Comparison of ENCODE assay signal across 8 cellular contexts in genomic region chr22:41544671-41545476, GRCh38. TPM values are rescaled to one million over a fixed set of nuclear protein-coding genes. Genes with fewer than 3 reads are reported as not detected.
DNase-seq lines count a peak whose midpoint lies in the region; ATAC-seq, FAIRE-seq and TF ChIP-seq lines count a peak whose summit lies in the region.

No MANE protein-coding gene starts in this region.

- ATAC-seq in HCT116, result no peak
- no peak; the same call in 2 of the 3 replicates for ATAC-seq in GM12878

- TF ChIP-seq POLR2A in HCT116 (IDR thresholded peaks at IDR 0.05; ENCODE audit: borderline replicate concordance, extremely low read depth, insufficient read depth, insufficient read length) (no peak), GM12878 (IDR thresholded peaks at IDR 0.05; ENCODE audit: low read depth, low read length) (no peak)

- WGBS in GM12878 (ENCODE audit: insufficient coverage, insufficient replicate concordance, low lambda C conversion rate, missing lambda C conversion rate), result 11% methylated on average over 21 of the region's 21 CpGs

- intact Hi-C loops in HCT116 (cut with micrococcal nuclease) (no loop called here), GM12878 (cut with micrococcal nuclease; ENCODE audit: unreplicated experiment) (loop anchor here (5.0 kb wide), 1 partner anchor 52 kb away; no protein-coding TSS in a partner anchor)

- TF ChIP-seq CTCF in BJ (IDR thresholded peaks at IDR 0.05; ENCODE audit: insufficient read depth, low read depth, low read length), result no peak
- no peak for TF ChIP-seq CTCF in HCT116 (IDR thresholded peaks at IDR 0.05 in 2 of 3, conservative IDR thresholded peaks at IDR 0.05 in 1 of 3; ENCODE audit: borderline replicate concordance in 1 of 3, insufficient read depth in 1 of 3, low read depth in 2 of 3, low read length in 2 of 3)
- no peak for TF ChIP-seq CTCF in GM12878 (IDR thresholded peaks at IDR 0.05 in 2 of 3, conservative IDR thresholded peaks at IDR 0.05 in 1 of 3; ENCODE audit: control insufficient read depth in 2 of 3, extremely low read depth in 1 of 3, insufficient read depth in 1 of 3, low read depth in 3 of 3, low read length in 3 of 3)

- peak overlapping the region; percentile 100 for H3K9ac ChIP-seq in HCT116 (ENCODE audit: low read length)
- no peak overlapping the region for H3K9ac ChIP-seq in GM12878 (ENCODE audit: control insufficient read depth, insufficient read depth, low read length)
- peak overlapping the region; percentile 45 for H3K9ac ChIP-seq in muscle layer of colon (ENCODE audit: low read length)

- peaks cover 45% of the 10 kb centered on the region for H3K79me2 ChIP-seq in HCT116 (ENCODE audit: insufficient read depth, low read length)
- H3K79me2 ChIP-seq in GM12878 (ENCODE audit: control insufficient read depth, insufficient read depth, low read length), result peaks cover 35% of the 10 kb centered on the region

- BruUV-seq in HCT116 (replicated peaks; lab: Mats Ljungman, UMichigan), result no TSS peak
- BruUV-seq in GM12878 (replicated peaks; lab: Mats Ljungman, UMichigan), result no TSS peak

- no peak for TF ChIP-seq EP300 in GM12878 (IDR thresholded peaks at IDR 0.05; ENCODE audit: borderline replicate concordance in 1 of 2, control insufficient read depth in 1 of 2, low read depth in 2 of 2, low read length in 2 of 2)

- no peaks in the 10 kb centered on the region for H3K9me2 ChIP-seq in HCT116 (ENCODE audit: insufficient read depth)

- RAD21 ChIA-PET in HCT116 (lab: Charles Lee; ENCODE audit: low non-redundant PET in 1 of 2, low total read pairs in 2 of 2, uncharacterized antibody in 2 of 2, unreplicated experiment in 2 of 2), result no interaction called here
- RAD21 ChIA-PET in GM12878 (lab: Charles Lee; ENCODE audit: unreplicated experiment), result interaction anchor here (1.1 to 1.3 kb wide), 2 partner anchors 72 to 164 kb away, joined by 3 read pairs; partner anchors contain the start of gene TEF

- POLR2A ChIA-PET in BJ (lab: Charles Lee) (no interaction called here), HCT116 (lab: Charles Lee) (interaction anchor here (1.3 to 1.7 kb wide), 2 partner anchors 9 to 45 kb away, joined by 6 to 7 read pairs; partner anchors contain the start of gene PMM1), GM12878 (lab: Charles Lee) (interaction anchor here (1.4 kb wide), 1 partner anchor 143 kb away, joined by 3 read pairs; no protein-coding TSS in a partner anchor)

- H2AFZ ChIP-seq in HCT116 (ENCODE audit: low read depth, low read length, poor library complexity, severe bottlenecking), result peak overlapping the region; percentile 77
- peak overlapping the region; percentile 45 for H2AFZ ChIP-seq in GM12878 (ENCODE audit: control insufficient read depth, low read depth, low read length)

- H4K20me1 ChIP-seq in HCT116 (ENCODE audit: insufficient read depth) (peaks cover 6% of the 10 kb centered on the region; the same call in 1 of the 2 replicates), GM12878 (ENCODE audit: control insufficient read depth, insufficient read depth) (no peaks in the 10 kb centered on the region)

- H3K27me3 ChIP-seq in BJ (ENCODE audit: control insufficient read depth, insufficient read depth, low read length), result no peaks in the 10 kb centered on the region
- no peaks in the 10 kb centered on the region for H3K27me3 ChIP-seq in HCT116 (ENCODE audit: insufficient read depth, low read length)
- no peaks in the 10 kb centered on the region for H3K27me3 ChIP-seq in GM12878 (replicated peaks in 1 of 2; ENCODE audit: control insufficient read depth in 2 of 2, insufficient read depth in 2 of 2, low read length in 1 of 2)
- H3K27me3 ChIP-seq in muscle layer of colon (ENCODE audit: control insufficient read depth in 1 of 2, insufficient read depth in 2 of 2, low read length in 2 of 2), result no peaks in the 10 kb centered on the region

- peak; percentile 49 for FAIRE-seq in GM12878 (lab: Jason Lieb, UNC)

- peaks cover 15 to 25% of the 10 kb centered on the region in 2 experiments for H3K4me1 ChIP-seq in HCT116 (ENCODE audit: control insufficient read depth in 1 of 2, insufficient read depth in 2 of 2, low read length in 2 of 2)
- no peaks in the 10 kb centered on the region for H3K4me1 ChIP-seq in GM12878 (ENCODE audit: control insufficient read depth, insufficient read depth, low read length)
- H3K4me1 ChIP-seq in muscle layer of colon (ENCODE audit: insufficient read depth, low read length), result peaks cover 25% of the 10 kb centered on the region

- in situ Hi-C loops in GM12878 (cut with MboI), result no loop called here

- DNase-seq in BJ (ENCODE audit: low read depth) (no peak), HCT116 (ENCODE audit: low read depth, low spot score) (no peak), GM12878 (ENCODE audit: low read depth, low spot score) (no peak), medulla oblongata (ENCODE audit: extremely low spot score) (no peak), hypothalamus (lab: John Stamatoyannopoulos, UW) (no peak), amniotic stem cell (lab: John Stamatoyannopoulos, UW) (no peak), GDM1 (lab: John Stamatoyannopoulos, UW) (no peak)

- CTCF ChIA-PET in BJ (lab: Yijun Ruan, JAX) (interaction anchor here (1.1 to 7.1 kb wide), 3 partner anchors 23 to 53 kb away, joined by 5 to 55 read pairs (median 13); partner anchors contain the start of gene PMM1), HCT116 (lab: Charles Lee) (interaction anchor here (0.9 kb wide), 1 partner anchor 52 kb away, joined by 3 read pairs; no protein-coding TSS in a partner anchor), GM12878 (lab: Yijun Ruan, JAX) (interaction anchor here (0.8 to 4.0 kb wide), 5 partner anchors 12 to 142 kb away, joined by 3 to 29 read pairs (median 6); partner anchors contain the start of gene PMM1)

- TF ChIP-seq RAD21 in HCT116 (IDR thresholded peaks at IDR 0.05; ENCODE audit: low read depth) (no peak), GM12878 (IDR thresholded peaks at IDR 0.05; ENCODE audit: insufficient read depth, low read depth, low read length) (no peak)

- SMC1A ChIA-PET in GM12878 (lab: Charles Lee; ENCODE audit: uncharacterized antibody, unreplicated experiment), result interaction anchor here (1.0 to 1.3 kb wide), 2 partner anchors 9 to 74 kb away, joined by 3 to 5 read pairs; no protein-coding TSS in a partner anchor

- peak overlapping the region; percentile 94 for H3K4me2 ChIP-seq in HCT116 (ENCODE audit: low read length)
- H3K4me2 ChIP-seq in GM12878 (ENCODE audit: control insufficient read depth, insufficient read depth), result peak overlapping the region; percentile 51

- H3K36me3 ChIP-seq in BJ (ENCODE audit: control insufficient read depth, insufficient read depth, low read length) (peaks cover 2% of the 10 kb centered on the region; the same call in 1 of the 2 replicates), HCT116 (ENCODE audit: control insufficient read depth in 1 of 2, insufficient read depth in 2 of 2, low read length in 2 of 2) (peaks cover 4 to 13% of the 10 kb centered on the region in 2 experiments; a peak in 2 of 4 replicates), GM12878 (ENCODE audit: control insufficient read depth in 2 of 2, insufficient read depth in 2 of 2, low read length in 1 of 2) (peaks cover 3 to 5% of the 10 kb centered on the region in 2 experiments), muscle layer of colon (ENCODE audit: insufficient read depth, low read length) (no peaks in the 10 kb centered on the region)

- H3K27ac ChIP-seq in HCT116 (ENCODE audit: low read depth, low read length) (no peak overlapping the region; the same call in 1 of the 2 replicates), GM12878 (ENCODE audit: control insufficient read depth, insufficient read depth) (no peak overlapping the region), muscle layer of colon (ENCODE audit: low read depth, low read length) (peak overlapping the region; percentile 63)

- H3K4me3 ChIP-seq in BJ (ENCODE audit: low read depth, low read length) (peak overlapping the region; percentile 90), HCT116 (replicated peaks in 1 of 2; ENCODE audit: low read depth in 1 of 2, low read length in 2 of 2) (peak overlapping the region; percentile 92 to 99), GM12878 (peak overlapping the region; percentile 64), muscle layer of colon (ENCODE audit: low read depth in 1 of 2, low read length in 2 of 2) (peak overlapping the region; percentile 7 to 51)

- H3K9me3 ChIP-seq in HCT116 (ENCODE audit: control insufficient read depth in 1 of 2, insufficient read depth in 1 of 2, low read depth in 1 of 2, low read length in 2 of 2), result no peaks in the 10 kb centered on the region
- no peaks in the 10 kb centered on the region for H3K9me3 ChIP-seq in GM12878 (replicated peaks; ENCODE audit: control insufficient read depth, insufficient read depth, low read length)
- H3K9me3 ChIP-seq in muscle layer of colon (ENCODE audit: low read length), result no peaks in the 10 kb centered on the region

RNA-seq across cellular contexts. Expression of gene POLR3H, which starts 0.6 kb away (rescaled TPM):
- 39.4 and 52.5 TPM in 2 replicates for polyA plus RNA-seq in BJ (2011; rRNA removed)
- polyA minus RNA-seq in BJ (2011; rRNA and poly(A)+ RNA removed), result 24.5 and 27.7 TPM in 2 replicates
- total RNA-seq in HCT116 (2021; ENCODE audit: unreplicated experiment), result 62.1 TPM
- polyA plus RNA-seq in HCT116 (2012), result 30.7 and 31.8 TPM in 2 replicates
- total RNA-seq in GM12878 (2013; cell fraction: nucleolus; rRNA removed), result 25.4 and 28.9 TPM in 2 replicates
- 10.0 and 12.2 TPM in 2 replicates for total RNA-seq in GM12878 (2014; rRNA removed)
- 14.4 and 17.4 TPM in 2 replicates for total RNA-seq in GM12878 (2014; rRNA removed; fragmentation: Illumina TruSeq; extraction: Trizol)
- 36.6 and 40.9 TPM in 2 replicates for total RNA-seq in GM12878 (2021)
- polyA plus RNA-seq in GM12878 (2011; ENCODE audit: low read depth), result 5.4 TPM
- 15.7 and 29.8 TPM in 2 replicates for polyA plus RNA-seq in GM12878 (2011; rRNA removed)
- polyA plus RNA-seq in GM12878 (2011; cell fraction: cytosol; rRNA removed), result 41.0 and 42.2 TPM in 2 replicates
- 23.0 and 31.0 TPM in 2 replicates for polyA plus RNA-seq in GM12878 (2011; cell fraction: nucleus; rRNA removed)
- polyA plus RNA-seq in GM12878 (2012), result 14.0 and 14.6 TPM in 2 replicates
- polyA plus RNA-seq in GM12878 (2014; fragmentation: Illumina TruSeq; extraction: Trizol), result 12.3 and 26.2 TPM in 2 replicates
- 1 to 10 TPM; 3.5 to 5.8 TPM for polyA plus RNA-seq in GM12878 (2014; fragmentation: Nextera tagmentation; extraction: Ambion mirVana)
- 23.1 and 26.0 TPM in 2 replicates for polyA plus RNA-seq in GM12878 (2014; rRNA removed)
- polyA plus RNA-seq in GM12878 (2016; fragmentation: Nextera tagmentation; extraction: Ambion mirVana), result 10 to 100 TPM; 58.7 to 62.7 TPM
- polyA minus RNA-seq in GM12878 (2011; rRNA and poly(A)+ RNA removed), result 23.0 and 37.8 TPM in 2 replicates
- polyA minus RNA-seq in GM12878 (2011; cell fraction: cytosol; rRNA and poly(A)+ RNA removed), result 6.1 and 9.0 TPM in 2 replicates
- polyA minus RNA-seq in GM12878 (2011; cell fraction: nucleus; rRNA and poly(A)+ RNA removed), result 12.0 and 23.2 TPM in 2 replicates

RNA-seq across cellular contexts. Expression of gene CSDC2, which starts 15.9 kb away (rescaled TPM):
- polyA plus RNA-seq in BJ (2011; rRNA removed), result 7.1 and 14.0 TPM in 2 replicates
- polyA minus RNA-seq in BJ (2011; rRNA and poly(A)+ RNA removed), result 3.6 and 4.5 TPM in 2 replicates
- 0.22 TPM for total RNA-seq in HCT116 (2021; ENCODE audit: unreplicated experiment)
- polyA plus RNA-seq in HCT116 (2012), result 0.15 and 0.17 TPM in 2 replicates
- total RNA-seq in GM12878 (2013; cell fraction: nucleolus; rRNA removed), result not detected in 2 replicates
- total RNA-seq in GM12878 (2014; rRNA removed), result not detected in 2 replicates
- not detected in 2 replicates for total RNA-seq in GM12878 (2014; rRNA removed; fragmentation: Illumina TruSeq; extraction: Trizol)
- total RNA-seq in GM12878 (2021), result 0.08 and 0.13 TPM in 2 replicates
- not detected for polyA plus RNA-seq in GM12878 (2011; ENCODE audit: low read depth)
- polyA plus RNA-seq in GM12878 (2011; rRNA removed), result not detected in 2 replicates
- polyA plus RNA-seq in GM12878 (2011; cell fraction: cytosol; rRNA removed), result not detected in 2 replicates
- not detected in 2 replicates for polyA plus RNA-seq in GM12878 (2011; cell fraction: nucleus; rRNA removed)
- polyA plus RNA-seq in GM12878 (2012), result not detected in 2 replicates
- not detected in 2 replicates for polyA plus RNA-seq in GM12878 (2014; fragmentation: Illumina TruSeq; extraction: Trizol)
- polyA plus RNA-seq in GM12878 (2014; fragmentation: Nextera tagmentation; extraction: Ambion mirVana), result not detected
- polyA plus RNA-seq in GM12878 (2014; rRNA removed), result not detected in 2 replicates
- polyA plus RNA-seq in GM12878 (2016; fragmentation: Nextera tagmentation; extraction: Ambion mirVana), result not detected
- not detected in 2 replicates for polyA minus RNA-seq in GM12878 (2011; rRNA and poly(A)+ RNA removed)
- not detected in 2 replicates for polyA minus RNA-seq in GM12878 (2011; cell fraction: cytosol; rRNA and poly(A)+ RNA removed)
- not detected in 2 replicates for polyA minus RNA-seq in GM12878 (2011; cell fraction: nucleus; rRNA and poly(A)+ RNA removed)

RNA-seq across cellular contexts. Expression of gene PMM1, which starts 44.8 kb away (rescaled TPM):
- polyA plus RNA-seq in BJ (2011; rRNA removed) (70.7 and 109 TPM in 2 replicates), GM12878 (2011; rRNA removed) (26.4 and 32.2 TPM in 2 replicates), GM12878 (2014; fragmentation: Illumina TruSeq; extraction: Trizol) (6.2 and 12.2 TPM in 2 replicates), GM12878 (2014; fragmentation: Nextera tagmentation; extraction: Ambion mirVana) (10 to 100 TPM; 10.5 to 16.1 TPM), GM12878 (2014; rRNA removed) (22.3 and 22.6 TPM in 2 replicates), GM12878 (2016; fragmentation: Nextera tagmentation; extraction: Ambion mirVana) (10 to 100 TPM; 20.5 to 22.7 TPM)
- polyA minus RNA-seq in BJ (2011; rRNA and poly(A)+ RNA removed), result 24.8 and 39.8 TPM in 2 replicates
- total RNA-seq in HCT116 (2021; ENCODE audit: unreplicated experiment) (31.7 TPM), GM12878 (2014; rRNA removed) (10.2 and 11.1 TPM in 2 replicates), GM12878 (2014; rRNA removed; fragmentation: Illumina TruSeq; extraction: Trizol) (8.1 and 8.2 TPM in 2 replicates), GM12878 (2021) (17.7 and 18.3 TPM in 2 replicates)
- polyA plus RNA-seq in HCT116 (2012), result 47.8 and 51.4 TPM in 2 replicates
- total RNA-seq in GM12878 (2013; cell fraction: nucleolus; rRNA removed), result 9.0 and 9.7 TPM in 2 replicates
- 16.7 TPM for polyA plus RNA-seq in GM12878 (2011; ENCODE audit: low read depth)
- polyA plus RNA-seq in GM12878 (2011; cell fraction: cytosol; rRNA removed), result 51.7 and 57.1 TPM in 2 replicates
- polyA plus RNA-seq in GM12878 (2011; cell fraction: nucleus; rRNA removed), result 47.0 and 51.2 TPM in 2 replicates
- 28.2 and 29.7 TPM in 2 replicates for polyA plus RNA-seq in GM12878 (2012)
- 12.6 and 26.4 TPM in 2 replicates for polyA minus RNA-seq in GM12878 (2011; rRNA and poly(A)+ RNA removed)
- polyA minus RNA-seq in GM12878 (2011; cell fraction: cytosol; rRNA and poly(A)+ RNA removed), result 7.5 and 16.2 TPM in 2 replicates
- 10.6 and 15.4 TPM in 2 replicates for polyA minus RNA-seq in GM12878 (2011; cell fraction: nucleus; rRNA and poly(A)+ RNA removed)

Comparison
In these comparisons a context has a peak if more than half of its experiments do, and no peak if none do; other contexts are left out.
1. H3K4me3 ChIP-seq: peak in every context shown above with its lines; median percentile 96 in HCT116; 90 in BJ; 64 in GM12878; 29 in muscle layer of colon.